Comparison of ENCODE assay signal across 6 cellular contexts in genomic region chr11:75046668-75047067, GRCh38. TPM values are rescaled to one million over a fixed set of nuclear protein-coding genes. Genes with fewer than 3 reads are reported as not detected.
"Had no signal": no experiment of that assay in that cellular context is flagged by ENCODE, and none has a peak within 500 bp of the region (broad histone marks: within the 10 kb centered on the region; RNA-seq: fewer than 3 reads in every experiment).

No MANE protein-coding gene starts in this region.

RNA-seq across cellular contexts. Expression of gene OR2AT4, which starts 50.0 kb away (rescaled TPM):
- total RNA-seq: M059J, PC-3, Peyer's patch, Right ventricle myocardium superior, SJSA1 had no signal
- polyA plus RNA-seq: SK-N-SH had no signal
